Comparison of ENCODE assay signal across 12 cellular contexts in the genomic region with DNA sequence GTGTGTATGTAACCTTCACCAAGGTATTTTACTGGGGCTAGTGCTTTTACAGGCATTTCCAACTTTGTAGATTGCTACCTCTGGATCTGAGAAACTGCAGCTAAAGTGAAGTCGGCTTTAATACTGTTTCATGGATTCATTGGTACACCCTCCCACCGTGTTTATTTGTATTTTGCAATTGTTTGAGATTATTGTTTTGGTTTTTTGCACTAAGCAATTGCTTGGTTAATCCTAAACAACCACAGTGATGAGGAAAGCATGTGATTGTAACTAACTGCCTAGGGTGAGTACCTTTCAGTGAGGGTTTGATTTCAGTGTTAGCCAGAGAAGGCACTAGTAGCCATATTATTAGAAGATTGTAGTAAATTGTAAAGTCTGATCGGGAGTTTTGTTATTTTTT. TPM values are rescaled to one million over a fixed set of nuclear protein-coding genes. Genes with fewer than 3 reads are reported as not detected.
DNase-seq lines count a peak whose midpoint lies in the region; ATAC-seq and TF ChIP-seq lines count a peak whose summit lies in the region.
"Had no signal": no experiment of that assay in that cellular context is flagged by ENCODE, and none has a peak within 500 bp of the region (broad histone marks: within the 10 kb centered on the region; RNA-seq: fewer than 3 reads in every experiment).

No MANE protein-coding gene starts in this region.

- peak overlapping the region in 1 of 2 experiments; percentile 2; a peak in 1 of 4 replicates for H3K4me3 ChIP-seq in SK-N-SH (ENCODE audit: low read depth in 2 of 2, low read length in 1 of 2)
- no peak overlapping the region for H3K4me3 ChIP-seq in NT2/D1 (ENCODE audit: insufficient read length, low read depth)
- H3K4me3 ChIP-seq in duodenal mucosa (ENCODE audit: low read depth in 1 of 2, low read length in 2 of 2), result peak overlapping the region; percentile 22 to 34
- no peak overlapping the region for H3K4me3 ChIP-seq in osteoblast (ENCODE audit: insufficient read depth, low read length)
- H3K4me3 ChIP-seq in suprapubic skin, result no peak overlapping the region

- H4K20me1 ChIP-seq in SK-N-SH (ENCODE audit: insufficient read depth), result peaks cover 81% of the 10 kb centered on the region
- H4K20me1 ChIP-seq in osteoblast (ENCODE audit: insufficient read depth, low read length), result peaks cover 74% of the 10 kb centered on the region

- H3K9ac ChIP-seq in SK-N-SH (no peak overlapping the region), NT2/D1 (ENCODE audit: insufficient read length, low read depth) (peak overlapping the region; percentile 12), duodenal mucosa (ENCODE audit: low read depth in 1 of 2, low read length in 2 of 2) (peak overlapping the region in 1 of 2 donors; percentile 21)

- 34% methylated on average over 3 of the region's 3 CpGs for WGBS in SK-N-SH (ENCODE audit: low lambda C conversion rate)
- 37% methylated on average over 3 of the region's 3 CpGs for WGBS in suprapubic skin

- POLR2A ChIA-PET in SK-N-SH (lab: Yijun Ruan, JAX), result no interaction called here

- H2AFZ ChIP-seq in SK-N-SH (ENCODE audit: low read depth) (no peak overlapping the region), osteoblast (ENCODE audit: low read length) (no peak overlapping the region)

- H3K36me3 ChIP-seq in SK-N-SH (replicated peaks in 1 of 2; ENCODE audit: control insufficient read depth in 1 of 2, insufficient read depth in 2 of 2, low read length in 1 of 2) (peaks cover 2 to 8% of the 10 kb centered on the region in 2 experiments), NT2/D1 (ENCODE audit: insufficient read depth, insufficient read length, low read length) (peaks cover 23% of the 10 kb centered on the region), duodenal mucosa (ENCODE audit: control insufficient read depth in 1 of 2, insufficient read depth in 2 of 2, low read length in 2 of 2) (peaks cover 0 to 3% of the 10 kb centered on the region in 2 donors), osteoblast (ENCODE audit: insufficient read depth, low read length) (no peaks in the 10 kb centered on the region), suprapubic skin (no peaks in the 10 kb centered on the region)

- no peak for DNase-seq in SK-N-SH
- no peak for DNase-seq in NT2/D1 (ENCODE audit: low read depth, low spot score)
- no peak for DNase-seq in osteoblast (ENCODE audit: insufficient read length, low spot score, missing footprints)
- no peak for DNase-seq in amniotic stem cell (lab: John Stamatoyannopoulos, UW)
- no peak for DNase-seq in suprapubic skin (ENCODE audit: low spot score in 2 of 2)
- no peak for DNase-seq in GM03348 (ENCODE audit: low spot score)
- DNase-seq: kidney glomerular epithelial cell, NCI-H2227 treated with DMSO at 0.1 percent for 48 hours, SHP77 treated with DMSO at 0.1 percent for 48 hours had no signal

- H3F3A ChIP-seq in SK-N-SH (replicated peaks; ENCODE audit: insufficient read depth), result peaks cover 13% of the 10 kb centered on the region

- CTCF ChIA-PET in SK-N-SH (lab: Yijun Ruan, JAX), result interaction anchor here (1.6 kb wide), 1 partner anchor 93 kb away, joined by 4 read pairs; no protein-coding TSS in a partner anchor

- H3K9me3 ChIP-seq in SK-N-SH (no peaks in the 10 kb centered on the region), NT2/D1 (ENCODE audit: insufficient read depth, low read length) (no peaks in the 10 kb centered on the region), duodenal mucosa (ENCODE audit: control insufficient read depth in 1 of 2, low read length in 2 of 2) (no peaks in the 10 kb centered on the region), osteoblast (ENCODE audit: low read depth, low read length) (no peaks in the 10 kb centered on the region), suprapubic skin (no peaks in the 10 kb centered on the region)

- TF ChIP-seq EP300 in SK-N-SH (IDR thresholded peaks at IDR 0.05; ENCODE audit: borderline replicate concordance in 1 of 2, low read depth in 1 of 2, low read length in 1 of 2), result no peak
- TF ChIP-seq EP300 in suprapubic skin (IDR thresholded peaks at IDR 0.05), result no peak

- TF ChIP-seq CTCF in SK-N-SH (IDR thresholded peaks at IDR 0.05) (no peak), osteoblast (IDR thresholded peaks at IDR 0.05; ENCODE audit: extremely low read depth, low read depth, low read length) (no peak), suprapubic skin (IDR thresholded peaks at IDR 0.05) (no peak)

- no peak overlapping the region for H3K27ac ChIP-seq in SK-N-SH (ENCODE audit: low read depth in 2 of 2, low read length in 1 of 2)
- no peak overlapping the region for H3K27ac ChIP-seq in duodenal mucosa (ENCODE audit: low read depth, low read length)
- no peak overlapping the region for H3K27ac ChIP-seq in osteoblast (ENCODE audit: low read depth, low read length)
- no peak overlapping the region for H3K27ac ChIP-seq in suprapubic skin
- H3K27ac ChIP-seq: 22Rv1 had no signal

- H3K27me3 ChIP-seq in SK-N-SH (ENCODE audit: insufficient read depth) (no peaks in the 10 kb centered on the region), NT2/D1 (ENCODE audit: insufficient read depth, insufficient read length) (no peaks in the 10 kb centered on the region), duodenal mucosa (ENCODE audit: control insufficient read depth in 1 of 2, insufficient read depth in 2 of 2, low read length in 2 of 2) (no peaks in the 10 kb centered on the region), osteoblast (ENCODE audit: insufficient read depth, low read length) (no peaks in the 10 kb centered on the region), suprapubic skin (no peaks in the 10 kb centered on the region)

- H3K79me2 ChIP-seq in SK-N-SH (ENCODE audit: insufficient read depth) (peaks cover 83% of the 10 kb centered on the region), osteoblast (ENCODE audit: insufficient read depth, low read length) (peaks cover 84% of the 10 kb centered on the region)

- H3K4me1 ChIP-seq in SK-N-SH (ENCODE audit: control insufficient read depth in 1 of 2, insufficient read depth in 2 of 2, low read depth in 1 of 2, low read length in 1 of 2) (peaks cover 8% of the 10 kb centered on the region in 2 experiments; a peak in 2 of 4 replicates), NT2/D1 (ENCODE audit: insufficient read depth, insufficient read length) (no peaks in the 10 kb centered on the region), duodenal mucosa (ENCODE audit: control insufficient read depth in 1 of 2, insufficient read depth in 2 of 2, low read length in 2 of 2) (peaks cover 38 to 54% of the 10 kb centered on the region in 2 donors), osteoblast (ENCODE audit: insufficient read depth, low read length) (peaks cover 46% of the 10 kb centered on the region), suprapubic skin (peaks cover 71% of the 10 kb centered on the region)

- no peak for TF ChIP-seq RAD21 in SK-N-SH (IDR thresholded peaks at IDR 0.05; ENCODE audit: low read length)

- no peak for ATAC-seq in SK-N-SH treated with all-trans-retinoic acid at 6 μM for 48 hours

- H3K9me2 ChIP-seq in SK-N-SH, result no peaks in the 10 kb centered on the region

- peak overlapping the region; percentile 72 for H3K4me2 ChIP-seq in SK-N-SH
- peak overlapping the region; percentile 44 for H3K4me2 ChIP-seq in osteoblast (ENCODE audit: insufficient read depth, low read length)

- TF ChIP-seq POLR2A in suprapubic skin (IDR thresholded peaks at IDR 0.05), result no peak

TF ChIP-seq in SK-N-SH, 30 proteins besides CTCF, POLR2A, EP300 and RAD21 (continues in another document):
- TF ChIP-seq, protein P1, sequence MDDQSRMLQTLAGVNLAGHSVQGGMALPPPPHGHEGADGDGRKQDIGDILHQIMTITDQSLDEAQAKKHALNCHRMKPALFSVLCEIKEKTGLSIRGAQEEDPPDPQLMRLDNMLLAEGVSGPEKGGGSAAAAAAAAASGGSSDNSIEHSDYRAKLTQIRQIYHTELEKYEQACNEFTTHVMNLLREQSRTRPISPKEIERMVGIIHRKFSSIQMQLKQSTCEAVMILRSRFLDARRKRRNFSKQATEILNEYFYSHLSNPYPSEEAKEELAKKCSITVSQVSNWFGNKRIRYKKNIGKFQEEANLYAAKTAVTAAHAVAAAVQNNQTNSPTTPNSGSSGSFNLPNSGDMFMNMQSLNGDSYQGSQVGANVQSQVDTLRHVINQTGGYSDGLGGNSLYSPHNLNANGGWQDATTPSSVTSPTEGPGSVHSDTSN (IDR thresholded peaks at IDR 0.05), result no peak

TF ChIP-seq in SK-N-SH treated with all-trans-retinoic acid at 6 μM for 48 hours, 23 proteins besides CTCF, POLR2A, EP300 and RAD21 (continues in another document):
- no peak for TF ChIP-seq ZC3H10 (CRISPR knock-in tag; IDR thresholded peaks at IDR 0.05)
- no peak for TF ChIP-seq ZNF8 (CRISPR knock-in tag; IDR thresholded peaks at IDR 0.05)
- TF ChIP-seq PPARA (CRISPR knock-in tag; IDR thresholded peaks at IDR 0.05; ENCODE audit: borderline replicate concordance), result no peak
- no peak for TF ChIP-seq ZFP3 (CRISPR knock-in tag; IDR thresholded peaks at IDR 0.05)
- no peak for TF ChIP-seq TOX (CRISPR knock-in tag; IDR thresholded peaks at IDR 0.05; ENCODE audit: borderline replicate concordance)
- no peak for TF ChIP-seq BACH2 (CRISPR knock-in tag; IDR thresholded peaks at IDR 0.05; ENCODE audit: borderline replicate concordance)
- no peak for TF ChIP-seq ESRRG (CRISPR knock-in tag; IDR thresholded peaks at IDR 0.05)

RNA-seq across cellular contexts. Expression of a gene that starts 3.3 kb away (rescaled TPM):
- polyA plus RNA-seq in SK-N-SH (2012; rRNA removed), result 154 and 164 TPM in 2 replicates
- 52.9 and 60.7 TPM in 2 replicates for polyA plus RNA-seq in SK-N-SH (2012; cell fraction: cytosol; rRNA removed)
- polyA plus RNA-seq in SK-N-SH (2012; cell fraction: nucleus; rRNA removed), result 1,155 and 1,243 TPM in 2 replicates
- total RNA-seq in osteoblast (25.6 and 34.7 TPM in 2 replicates), suprapubic skin (100 to 1,000 TPM in 1 of 4 donors, 10 to 100 TPM in 3; 31.5 to 267 (median 42.6) TPM)

RNA-seq across cellular contexts. Expression of a gene that starts 15.0 kb away (rescaled TPM):
- polyA plus RNA-seq in SK-N-SH (2012; rRNA removed), result 33.6 and 46.3 TPM in 2 replicates
- 43.8 and 47.2 TPM in 2 replicates for polyA plus RNA-seq in SK-N-SH (2012; cell fraction: cytosol; rRNA removed)
- 20.8 and 38.1 TPM in 2 replicates for polyA plus RNA-seq in SK-N-SH (2012; cell fraction: nucleus; rRNA removed)
- total RNA-seq in osteoblast (41.5 and 42.7 TPM in 2 replicates), suprapubic skin (10 to 100 TPM; 21.4 to 33.8 (median 26.6) TPM)

RNA-seq across cellular contexts. Expression of a gene that starts 44.6 kb away (rescaled TPM):
- polyA plus RNA-seq in SK-N-SH (2012; rRNA removed), result not detected in 2 replicates
- not detected in 2 replicates for polyA plus RNA-seq in SK-N-SH (2012; cell fraction: cytosol; rRNA removed)
- not detected in 2 replicates for polyA plus RNA-seq in SK-N-SH (2012; cell fraction: nucleus; rRNA removed)
- total RNA-seq in osteoblast, result 0.36 TPM in 1 of 2 replicates, not detected in the other
- total RNA-seq in suprapubic skin, result not detected

Comparison
In these comparisons a context has a peak if more than half of its experiments do, and no peak if none do; other contexts are left out.
1. H3K4me3 ChIP-seq: peak in duodenal mucosa (2 of 2); none in NT2/D1 (single experiment), osteoblast (single experiment) and suprapubic skin (single experiment).